Comparison of ENCODE assay signal across 1 cellular context in genomic region chr7:135859548-135859947, GRCh38.
TF ChIP-seq lines count a peak whose summit lies in the region.

No MANE protein-coding gene starts in this region.

TF ChIP-seq in SK-N-SH, 30 proteins besides CTCF, POLR2A, EP300 and RAD21 (continued from another document):
- TF ChIP-seq, protein P1, sequence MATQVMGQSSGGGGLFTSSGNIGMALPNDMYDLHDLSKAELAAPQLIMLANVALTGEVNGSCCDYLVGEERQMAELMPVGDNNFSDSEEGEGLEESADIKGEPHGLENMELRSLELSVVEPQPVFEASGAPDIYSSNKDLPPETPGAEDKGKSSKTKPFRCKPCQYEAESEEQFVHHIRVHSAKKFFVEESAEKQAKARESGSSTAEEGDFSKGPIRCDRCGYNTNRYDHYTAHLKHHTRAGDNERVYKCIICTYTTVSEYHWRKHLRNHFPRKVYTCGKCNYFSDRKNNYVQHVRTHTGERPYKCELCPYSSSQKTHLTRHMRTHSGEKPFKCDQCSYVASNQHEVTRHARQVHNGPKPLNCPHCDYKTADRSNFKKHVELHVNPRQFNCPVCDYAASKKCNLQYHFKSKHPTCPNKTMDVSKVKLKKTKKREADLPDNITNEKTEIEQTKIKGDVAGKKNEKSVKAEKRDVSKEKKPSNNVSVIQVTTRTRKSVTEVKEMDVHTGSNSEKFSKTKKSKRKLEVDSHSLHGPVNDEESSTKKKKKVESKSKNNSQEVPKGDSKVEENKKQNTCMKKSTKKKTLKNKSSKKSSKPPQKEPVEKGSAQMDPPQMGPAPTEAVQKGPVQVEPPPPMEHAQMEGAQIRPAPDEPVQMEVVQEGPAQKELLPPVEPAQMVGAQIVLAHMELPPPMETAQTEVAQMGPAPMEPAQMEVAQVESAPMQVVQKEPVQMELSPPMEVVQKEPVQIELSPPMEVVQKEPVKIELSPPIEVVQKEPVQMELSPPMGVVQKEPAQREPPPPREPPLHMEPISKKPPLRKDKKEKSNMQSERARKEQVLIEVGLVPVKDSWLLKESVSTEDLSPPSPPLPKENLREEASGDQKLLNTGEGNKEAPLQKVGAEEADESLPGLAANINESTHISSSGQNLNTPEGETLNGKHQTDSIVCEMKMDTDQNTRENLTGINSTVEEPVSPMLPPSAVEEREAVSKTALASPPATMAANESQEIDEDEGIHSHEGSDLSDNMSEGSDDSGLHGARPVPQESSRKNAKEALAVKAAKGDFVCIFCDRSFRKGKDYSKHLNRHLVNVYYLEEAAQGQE (IDR thresholded peaks at IDR 0.05; ENCODE audit: low read depth, low read length): no peak
- TF ChIP-seq NFIC (IDR thresholded peaks at IDR 0.05; ENCODE audit: borderline replicate concordance): no peak
- TF ChIP-seq RFX5 (IDR thresholded peaks at IDR 0.05; ENCODE audit: low read length): no peak
- TF ChIP-seq, protein P2, sequence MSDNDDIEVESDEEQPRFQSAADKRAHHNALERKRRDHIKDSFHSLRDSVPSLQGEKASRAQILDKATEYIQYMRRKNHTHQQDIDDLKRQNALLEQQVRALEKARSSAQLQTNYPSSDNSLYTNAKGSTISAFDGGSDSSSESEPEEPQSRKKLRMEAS (IDR thresholded peaks at IDR 0.05; ENCODE audit: low read depth): no peak
- no peak for TF ChIP-seq FOXM1 (IDR thresholded peaks at IDR 0.05; ENCODE audit: low read depth)
- TF ChIP-seq, protein P3, sequence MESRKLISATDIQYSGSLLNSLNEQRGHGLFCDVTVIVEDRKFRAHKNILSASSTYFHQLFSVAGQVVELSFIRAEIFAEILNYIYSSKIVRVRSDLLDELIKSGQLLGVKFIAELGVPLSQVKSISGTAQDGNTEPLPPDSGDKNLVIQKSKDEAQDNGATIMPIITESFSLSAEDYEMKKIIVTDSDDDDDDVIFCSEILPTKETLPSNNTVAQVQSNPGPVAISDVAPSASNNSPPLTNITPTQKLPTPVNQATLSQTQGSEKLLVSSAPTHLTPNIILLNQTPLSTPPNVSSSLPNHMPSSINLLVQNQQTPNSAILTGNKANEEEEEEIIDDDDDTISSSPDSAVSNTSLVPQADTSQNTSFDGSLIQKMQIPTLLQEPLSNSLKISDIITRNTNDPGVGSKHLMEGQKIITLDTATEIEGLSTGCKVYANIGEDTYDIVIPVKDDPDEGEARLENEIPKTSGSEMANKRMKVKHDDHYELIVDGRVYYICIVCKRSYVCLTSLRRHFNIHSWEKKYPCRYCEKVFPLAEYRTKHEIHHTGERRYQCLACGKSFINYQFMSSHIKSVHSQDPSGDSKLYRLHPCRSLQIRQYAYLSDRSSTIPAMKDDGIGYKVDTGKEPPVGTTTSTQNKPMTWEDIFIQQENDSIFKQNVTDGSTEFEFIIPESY (IDR thresholded peaks at IDR 0.05; ENCODE audit: borderline replicate concordance, low read depth): no peak
- no peak for TF ChIP-seq TCF12 (IDR thresholded peaks at IDR 0.05)
- TF ChIP-seq ELF1 (IDR thresholded peaks at IDR 0.05): no peak
- no peak for TF ChIP-seq SIN3A (IDR thresholded peaks at IDR 0.05; ENCODE audit: borderline replicate concordance, low read depth, low read length)
- no peak for TF ChIP-seq POLR2AphosphoS5 (IDR thresholded peaks at IDR 0.05; ENCODE audit: low read depth, low read length)
- no peak for TF ChIP-seq CHD2 (IDR thresholded peaks at IDR 0.05; ENCODE audit: low read length, partially characterized antibody)
- no peak for TF ChIP-seq MXI1 (IDR thresholded peaks at IDR 0.05; ENCODE audit: low read depth, low read length)
